In the genomic region with DNA sequence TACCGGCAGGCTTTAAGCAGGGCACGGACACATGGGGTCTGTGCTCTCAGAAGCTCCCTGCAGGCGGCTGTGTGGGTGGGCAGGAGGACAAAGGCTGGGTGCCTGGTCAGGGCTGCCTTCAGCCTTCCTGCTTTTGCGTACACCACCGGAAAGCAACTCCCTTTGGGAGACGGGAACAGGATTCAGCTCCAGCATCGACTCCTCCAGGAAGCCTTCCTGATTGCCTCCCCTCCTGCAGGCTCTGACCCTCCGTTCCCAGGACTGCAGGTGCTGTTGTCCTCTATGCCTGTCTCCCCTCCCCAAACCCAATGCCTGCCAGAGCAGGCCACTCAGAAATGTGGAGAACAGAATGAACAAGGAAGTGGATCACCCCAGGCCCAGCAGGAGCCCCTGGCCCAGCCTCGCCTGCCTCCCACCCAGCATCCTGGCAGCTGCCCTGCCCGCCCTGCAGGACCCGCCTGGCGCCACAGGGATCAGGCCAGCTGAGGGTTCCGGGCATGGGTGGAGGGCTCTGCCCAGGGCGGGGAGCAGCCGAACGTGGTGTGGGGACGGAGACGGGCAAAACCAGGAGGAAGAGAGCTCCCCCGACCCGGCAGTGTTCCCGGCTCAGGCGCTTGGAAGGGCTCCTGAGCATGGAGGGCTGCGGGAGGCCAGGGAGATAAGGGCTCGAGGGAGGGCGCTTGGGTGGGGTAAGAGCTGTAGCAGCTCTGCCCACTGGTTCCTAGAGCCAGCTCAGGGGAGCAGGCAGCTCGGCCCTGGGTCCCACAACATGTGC, we compare ENCODE assay signal across 2 cellular contexts.
TF ChIP-seq lines count a peak whose summit lies in the region.

No MANE protein-coding gene starts in this region.

TF ChIP-seq in A549, 52 proteins besides CTCF, POLR2A, EP300 and RAD21:
- TF ChIP-seq HDAC2 (IDR thresholded peaks at IDR 0.05): no peak
- no peak for TF ChIP-seq EHF (CRISPR knock-in tag; IDR thresholded peaks at IDR 0.05)
- no peak for TF ChIP-seq NFE2L2 (conservative IDR thresholded peaks at IDR 0.05; ENCODE audit: low read length)
- no peak for TF ChIP-seq HOXA7 (CRISPR knock-in tag; IDR thresholded peaks at IDR 0.05)
- no peak for TF ChIP-seq BHLHE40 (IDR thresholded peaks at IDR 0.05; ENCODE audit: low read depth, low read length)
- peak; percentile 76 for TF ChIP-seq ZFP36 (IDR thresholded peaks at IDR 0.05; ENCODE audit: borderline replicate concordance, partially characterized antibody)

TF ChIP-seq in IMR-90, 13 proteins besides CTCF, POLR2A, EP300 and RAD21:
- TF ChIP-seq MXI1 (IDR thresholded peaks at IDR 0.05; ENCODE audit: borderline replicate concordance, low read depth, low read length): no peak
- TF ChIP-seq, protein P1, sequence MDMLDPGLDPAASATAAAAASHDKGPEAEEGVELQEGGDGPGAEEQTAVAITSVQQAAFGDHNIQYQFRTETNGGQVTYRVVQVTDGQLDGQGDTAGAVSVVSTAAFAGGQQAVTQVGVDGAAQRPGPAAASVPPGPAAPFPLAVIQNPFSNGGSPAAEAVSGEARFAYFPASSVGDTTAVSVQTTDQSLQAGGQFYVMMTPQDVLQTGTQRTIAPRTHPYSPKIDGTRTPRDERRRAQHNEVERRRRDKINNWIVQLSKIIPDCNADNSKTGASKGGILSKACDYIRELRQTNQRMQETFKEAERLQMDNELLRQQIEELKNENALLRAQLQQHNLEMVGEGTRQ (IDR thresholded peaks at IDR 0.05; ENCODE audit: low read depth, low read length): no peak
- TF ChIP-seq RCOR1 (IDR thresholded peaks at IDR 0.05; ENCODE audit: insufficient replicate concordance, low read length): no peak
- TF ChIP-seq MAFK (IDR thresholded peaks at IDR 0.05; ENCODE audit: low read depth, low read length): no peak
- TF ChIP-seq, protein P2, sequence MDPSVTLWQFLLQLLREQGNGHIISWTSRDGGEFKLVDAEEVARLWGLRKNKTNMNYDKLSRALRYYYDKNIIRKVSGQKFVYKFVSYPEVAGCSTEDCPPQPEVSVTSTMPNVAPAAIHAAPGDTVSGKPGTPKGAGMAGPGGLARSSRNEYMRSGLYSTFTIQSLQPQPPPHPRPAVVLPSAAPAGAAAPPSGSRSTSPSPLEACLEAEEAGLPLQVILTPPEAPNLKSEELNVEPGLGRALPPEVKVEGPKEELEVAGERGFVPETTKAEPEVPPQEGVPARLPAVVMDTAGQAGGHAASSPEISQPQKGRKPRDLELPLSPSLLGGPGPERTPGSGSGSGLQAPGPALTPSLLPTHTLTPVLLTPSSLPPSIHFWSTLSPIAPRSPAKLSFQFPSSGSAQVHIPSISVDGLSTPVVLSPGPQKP (IDR thresholded peaks at IDR 0.05; ENCODE audit: borderline replicate concordance, low read depth, low read length): no peak
- TF ChIP-seq BHLHE40 (IDR thresholded peaks at IDR 0.05; ENCODE audit: low read depth, low read length): no peak
- no peak for TF ChIP-seq NFE2L2 (IDR thresholded peaks at IDR 0.05; ENCODE audit: low read depth, low read length)
- TF ChIP-seq CEBPB (IDR thresholded peaks at IDR 0.05; ENCODE audit: low read depth, low read length): no peak
TF ChIP-seq in IMR-90: peak in this region for 0.
